ENCODE assay signal across 1 cellular context in the genomic region with DNA sequence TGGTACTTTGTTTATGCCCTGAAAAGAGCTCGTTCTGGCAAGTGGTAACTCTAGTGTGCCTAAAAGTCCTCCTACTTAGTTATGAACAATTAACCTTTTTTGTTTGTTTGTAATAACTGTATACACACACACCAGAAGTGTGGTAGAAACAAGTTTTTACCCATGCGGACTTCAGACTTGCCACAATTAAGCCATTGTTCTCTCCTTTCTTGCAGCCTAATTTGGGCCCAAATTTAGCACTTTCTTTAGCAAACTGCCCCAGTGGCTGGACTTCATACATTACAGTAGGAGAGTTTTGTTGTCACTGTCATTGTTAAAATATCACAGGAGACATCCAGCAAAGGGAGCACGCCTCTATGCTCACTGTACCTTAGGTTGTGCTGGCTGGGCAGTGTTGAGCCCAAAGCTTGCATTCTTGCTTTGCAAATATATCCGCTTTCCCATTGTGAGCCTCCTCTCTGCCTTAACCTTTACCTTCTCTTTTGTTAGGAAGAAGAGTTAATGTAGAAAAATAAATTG.
A peak's percentile ranks its signal among the peaks of the same experiment; 100 is the strongest.
TF ChIP-seq lines count a peak whose summit lies in the region.

No MANE protein-coding gene starts in this region.

TF ChIP-seq in HepG2, 621 proteins besides CTCF, POLR2A, EP300 and RAD21 (continued from another document and continues in another):
- TF ChIP-seq, protein P1, sequence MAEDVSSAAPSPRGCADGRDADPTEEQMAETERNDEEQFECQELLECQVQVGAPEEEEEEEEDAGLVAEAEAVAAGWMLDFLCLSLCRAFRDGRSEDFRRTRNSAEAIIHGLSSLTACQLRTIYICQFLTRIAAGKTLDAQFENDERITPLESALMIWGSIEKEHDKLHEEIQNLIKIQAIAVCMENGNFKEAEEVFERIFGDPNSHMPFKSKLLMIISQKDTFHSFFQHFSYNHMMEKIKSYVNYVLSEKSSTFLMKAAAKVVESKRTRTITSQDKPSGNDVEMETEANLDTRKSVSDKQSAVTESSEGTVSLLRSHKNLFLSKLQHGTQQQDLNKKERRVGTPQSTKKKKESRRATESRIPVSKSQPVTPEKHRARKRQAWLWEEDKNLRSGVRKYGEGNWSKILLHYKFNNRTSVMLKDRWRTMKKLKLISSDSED (CRISPR knock-in tag; IDR thresholded peaks at IDR 0.05) = no peak
- TF ChIP-seq PLSCR1 (CRISPR knock-in tag; IDR thresholded peaks at IDR 0.05; ENCODE audit: borderline replicate concordance) (no peak), NONO (IDR thresholded peaks at IDR 0.05) (no peak), NONO (CRISPR knock-in tag; conservative IDR thresholded peaks at IDR 0.05) (0 out of 2 replicates have a peak, but pooled peaks have one; percentile 22), SMAD9 (CRISPR knock-in tag; IDR thresholded peaks at IDR 0.05) (no peak), CCDC6 (CRISPR knock-in tag; IDR thresholded peaks at IDR 0.05) (no peak), MTERF4 (CRISPR knock-in tag; IDR thresholded peaks at IDR 0.05) (no peak), MAZ (IDR thresholded peaks at IDR 0.05; ENCODE audit: borderline replicate concordance, low read depth, low read length) (no peak), MAZ (CRISPR knock-in tag; IDR thresholded peaks at IDR 0.05; ENCODE audit: low read depth) (no peak), ZMYM2 (CRISPR knock-in tag; IDR thresholded peaks at IDR 0.05) (peak; percentile 52; the same call in 1 of the 2 replicates), BATF2 (CRISPR knock-in tag; IDR thresholded peaks at IDR 0.05) (no peak), FOXK2 (IDR thresholded peaks at IDR 0.05) (no peak), ZFP91 (CRISPR knock-in tag; IDR thresholded peaks at IDR 0.05; ENCODE audit: borderline replicate concordance) (no peak), ZNF33B (CRISPR knock-in tag; IDR thresholded peaks at IDR 0.05) (no peak), ZNF337 (CRISPR knock-in tag; IDR thresholded peaks at IDR 0.05; ENCODE audit: borderline replicate concordance, low read depth) (no peak), NAIF1 (CRISPR knock-in tag; IDR thresholded peaks at IDR 0.05; ENCODE audit: borderline replicate concordance) (no peak), NRL (CRISPR knock-in tag; IDR thresholded peaks at IDR 0.05; ENCODE audit: borderline replicate concordance) (no peak), ZBTB3 (CRISPR knock-in tag; IDR thresholded peaks at IDR 0.05; ENCODE audit: borderline replicate concordance, low read depth) (no peak), DPF2 (CRISPR knock-in tag; IDR thresholded peaks at IDR 0.05; ENCODE audit: borderline replicate concordance, low read depth) (no peak), ZNF614 (CRISPR knock-in tag; IDR thresholded peaks at IDR 0.05; ENCODE audit: borderline replicate concordance) (no peak), ZNF740 (CRISPR knock-in tag; IDR thresholded peaks at IDR 0.05) (no peak), SOX6 (IDR thresholded peaks at IDR 0.05) (no peak), SOX6 (CRISPR knock-in tag; IDR thresholded peaks at IDR 0.05) (peak; percentile 85), ZNF260 (CRISPR knock-in tag; IDR thresholded peaks at IDR 0.05; ENCODE audit: borderline replicate concordance, low read depth) (no peak), ZNF343 (CRISPR knock-in tag; IDR thresholded peaks at IDR 0.05) (no peak), HDAC6 (IDR thresholded peaks at IDR 0.05; ENCODE audit: low read depth, low read length) (no peak), ZNF180 (CRISPR knock-in tag; IDR thresholded peaks at IDR 0.05; ENCODE audit: borderline replicate concordance, low read depth) (no peak), ATF7-NPFF (CRISPR knock-in tag; IDR thresholded peaks at IDR 0.05; ENCODE audit: low read depth) (no peak), MYC (CRISPR knock-in tag; IDR thresholded peaks at IDR 0.05; ENCODE audit: borderline replicate concordance) (no peak), ZNF280D (CRISPR knock-in tag; IDR thresholded peaks at IDR 0.05) (0 out of 2 replicates have a peak, but pooled peaks have one; percentile 29), NFYC (CRISPR knock-in tag; IDR thresholded peaks at IDR 0.05) (no peak), HCFC1 (IDR thresholded peaks at IDR 0.05; ENCODE audit: low read depth, low read length) (no peak), ERF (CRISPR knock-in tag; IDR thresholded peaks at IDR 0.05) (no peak), SALL1 (CRISPR knock-in tag; IDR thresholded peaks at IDR 0.05) (no peak), ZNF850 (CRISPR knock-in tag; conservative IDR thresholded peaks at IDR 0.05) (no peak), DNMT1 (CRISPR knock-in tag; IDR thresholded peaks at IDR 0.05) (no peak), CEBPG (CRISPR knock-in tag; IDR thresholded peaks at IDR 0.05) (no peak)
- TF ChIP-seq, protein P2, sequence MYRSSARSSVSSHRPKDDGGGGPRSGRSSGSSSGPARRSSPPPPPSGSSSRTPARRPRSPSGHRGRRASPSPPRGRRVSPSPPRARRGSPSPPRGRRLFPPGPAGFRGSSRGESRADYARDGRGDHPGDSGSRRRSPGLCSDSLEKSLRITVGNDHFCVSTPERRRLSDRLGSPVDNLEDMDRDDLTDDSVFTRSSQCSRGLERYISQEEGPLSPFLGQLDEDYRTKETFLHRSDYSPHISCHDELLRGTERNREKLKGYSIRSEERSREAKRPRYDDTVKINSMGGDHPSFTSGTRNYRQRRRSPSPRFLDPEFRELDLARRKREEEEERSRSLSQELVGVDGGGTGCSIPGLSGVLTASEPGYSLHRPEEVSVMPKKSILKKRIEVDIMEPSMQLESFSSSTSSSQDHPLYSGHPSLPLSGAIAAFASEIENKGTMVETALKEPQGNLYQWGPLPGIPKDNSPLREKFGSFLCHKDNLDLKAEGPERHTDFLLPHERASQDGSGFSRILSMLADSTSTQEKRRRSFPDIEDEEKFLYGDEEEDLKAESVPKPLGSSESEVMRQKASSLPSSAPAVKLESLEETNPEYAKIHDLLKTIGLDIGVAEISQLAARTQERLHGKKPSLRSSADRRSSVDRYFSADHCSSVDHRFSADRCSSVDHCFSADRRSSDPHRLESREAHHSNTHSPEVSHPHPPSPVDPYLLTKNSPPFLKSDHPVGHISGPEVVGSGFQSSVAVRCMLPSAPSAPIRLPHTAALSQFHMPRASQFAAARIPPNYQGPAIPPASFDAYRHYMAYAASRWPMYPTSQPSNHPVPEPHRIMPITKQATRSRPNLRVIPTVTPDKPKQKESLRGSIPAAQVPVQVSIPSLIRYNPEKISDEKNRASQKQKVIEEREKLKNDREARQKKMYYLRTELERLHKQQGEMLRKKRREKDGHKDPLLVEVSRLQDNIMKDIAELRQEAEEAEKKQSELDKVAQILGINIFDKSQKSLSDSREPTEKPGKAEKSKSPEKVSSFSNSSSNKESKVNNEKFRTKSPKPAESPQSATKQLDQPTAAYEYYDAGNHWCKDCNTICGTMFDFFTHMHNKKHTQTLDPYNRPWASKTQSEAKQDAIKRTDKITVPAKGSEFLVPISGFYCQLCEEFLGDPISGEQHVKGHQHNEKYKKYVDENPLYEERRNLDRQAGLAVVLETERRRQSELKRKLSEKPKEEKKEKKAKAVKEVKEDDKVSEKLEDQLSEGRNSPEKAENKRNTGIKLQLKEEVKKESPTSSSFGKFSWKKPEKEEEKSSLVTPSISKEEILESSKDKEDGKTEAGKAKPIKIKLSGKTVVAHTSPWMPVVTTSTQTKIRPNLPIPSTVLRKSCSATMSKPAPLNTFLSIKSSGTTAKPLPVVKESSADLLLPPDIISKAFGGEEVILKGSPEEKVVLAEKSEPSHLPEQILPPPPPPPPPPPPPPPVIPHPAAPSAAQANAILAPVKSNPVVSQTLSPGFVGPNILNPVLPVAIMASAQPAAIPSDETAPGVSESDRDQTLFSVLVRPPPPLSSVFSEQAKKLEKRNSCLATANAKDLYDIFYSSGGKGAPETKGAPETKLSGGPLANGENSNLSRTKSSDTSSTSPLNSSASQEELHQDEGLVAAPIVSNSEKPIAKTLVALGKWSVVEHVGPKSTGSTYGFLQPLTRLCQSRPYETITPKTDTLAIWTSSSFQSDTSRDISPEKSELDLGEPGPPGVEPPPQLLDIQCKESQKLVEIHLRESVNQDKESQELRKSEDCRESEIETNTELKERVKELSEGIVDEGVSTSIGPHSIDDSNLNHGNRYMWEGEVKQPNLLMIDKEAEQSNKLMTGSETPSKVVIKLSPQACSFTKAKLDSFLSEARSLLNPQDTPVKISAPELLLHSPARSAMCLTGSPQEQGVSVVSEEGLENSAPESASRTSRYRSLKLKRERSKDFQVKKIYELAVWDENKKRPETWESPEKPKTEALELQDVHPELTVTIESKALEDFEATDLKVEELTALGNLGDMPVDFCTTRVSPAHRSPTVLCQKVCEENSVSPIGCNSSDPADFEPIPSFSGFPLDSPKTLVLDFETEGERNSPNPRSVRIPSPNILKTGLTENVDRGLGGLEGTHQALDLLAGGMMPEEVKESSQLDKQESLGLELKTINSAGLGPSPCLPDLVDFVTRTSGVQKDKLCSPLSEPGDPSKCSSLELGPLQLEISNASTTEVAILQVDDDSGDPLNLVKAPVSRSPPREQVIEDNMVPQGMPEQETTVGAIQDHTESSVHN (CRISPR knock-in tag; IDR thresholded peaks at IDR 0.05) = no peak
- TF ChIP-seq, protein P3, sequence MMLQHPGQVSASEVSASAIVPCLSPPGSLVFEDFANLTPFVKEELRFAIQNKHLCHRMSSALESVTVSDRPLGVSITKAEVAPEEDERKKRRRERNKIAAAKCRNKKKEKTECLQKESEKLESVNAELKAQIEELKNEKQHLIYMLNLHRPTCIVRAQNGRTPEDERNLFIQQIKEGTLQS (CRISPR knock-in tag; IDR thresholded peaks at IDR 0.05) = no peak
